In the genomic region with DNA sequence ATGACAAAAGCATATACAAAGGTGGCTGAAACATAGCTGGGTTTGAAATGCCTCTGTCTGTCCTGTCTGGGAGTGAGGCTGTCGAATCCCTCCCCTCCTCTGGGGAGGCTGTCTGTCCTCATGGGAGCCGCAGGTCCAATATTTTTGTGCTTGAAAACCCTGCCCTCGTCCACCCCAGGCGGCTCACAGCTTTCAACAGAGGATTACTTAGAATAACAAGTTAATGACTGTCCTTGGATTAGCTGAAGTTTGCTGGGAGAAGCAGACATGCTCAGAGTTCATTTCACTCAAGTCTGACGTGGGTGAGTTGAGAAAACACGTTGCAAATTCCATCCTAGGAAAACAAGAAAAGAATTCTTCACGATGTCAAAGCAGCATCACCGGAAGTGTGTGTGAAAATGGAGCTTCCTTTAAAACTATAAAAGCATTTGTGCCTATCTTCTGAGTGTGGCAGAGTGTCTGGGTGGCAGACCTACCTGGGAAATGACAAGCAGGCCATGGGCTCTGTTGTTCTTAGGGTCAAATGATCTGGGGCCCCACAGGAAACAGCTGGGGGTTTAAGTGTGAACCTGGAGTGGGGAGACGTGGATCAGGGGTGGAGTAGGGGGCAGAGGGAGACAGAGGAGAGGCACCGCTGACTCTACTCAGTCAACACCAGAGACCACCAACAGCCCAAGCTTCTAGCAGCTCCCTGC, we compare ENCODE assay signal across 18 cellular contexts.
A peak's percentile ranks its signal among the peaks of the same experiment; 100 is the strongest.
DNase-seq lines count a peak whose midpoint lies in the region; TF ChIP-seq lines count a peak whose summit lies in the region.
"Had no signal": no experiment of that assay in that cellular context is flagged by ENCODE, and none has a peak within 500 bp of the region (broad histone marks: within the 10 kb centered on the region; RNA-seq: fewer than 3 reads in every experiment).

No MANE protein-coding gene starts in this region.

- H3K27ac Mint-ChIP-seq in nephron progenitor cell = peak overlapping the region; percentile 91
- H3K27ac Mint-ChIP-seq: activated CD4-positive, alpha-beta memory T cell treated with anti-CD3 and anti-CD28 coated beads, Interleukin-2, amount 10 ng/mL, durations not matched to agents 7 days and 5 days; activated naive CD8-positive, alpha-beta T cell treated with anti-CD3 and anti-CD28 coated beads, Interleukin-2, amount 10 ng/mL, durations not matched to agents 7 days and 5 days; T-cell had no signal

- POLR2A ChIA-PET in AG04450 (lab: Yijun Ruan, JAX) = no interaction called here

- CTCF ChIA-PET in AG04450 (lab: Charles Lee) = interaction anchor here (1.1 kb wide), 1 partner anchor 91 kb away, joined by 3 read pairs; no protein-coding TSS in a partner anchor

- H3K9me3 Mint-ChIP-seq in nephron progenitor cell = peaks cover 16% of the 10 kb centered on the region
- H3K9me3 Mint-ChIP-seq: activated CD4-positive, alpha-beta memory T cell treated with anti-CD3 and anti-CD28 coated beads, Interleukin-2, amount 10 ng/mL, durations not matched to agents 7 days and 5 days; activated naive CD8-positive, alpha-beta T cell treated with anti-CD3 and anti-CD28 coated beads, Interleukin-2, amount 10 ng/mL, durations not matched to agents 7 days and 5 days had no signal

- H3K4me3 ChIP-seq in AG04450 (ENCODE audit: low read depth, low read length) = no peak overlapping the region
- H3K4me3 ChIP-seq in dorsolateral prefrontal cortex = no peak overlapping the region

- TF ChIP-seq CTCF in AG04450 (IDR thresholded peaks at IDR 0.05; ENCODE audit: low read depth, low read length) = no peak
- TF ChIP-seq CTCF in nephron progenitor cell (IDR thresholded peaks at IDR 0.05) = no peak
- TF ChIP-seq CTCF in dorsolateral prefrontal cortex (IDR thresholded peaks at IDR 0.05 in 54 of 56, conservative IDR thresholded peaks at IDR 0.05 in 2 of 56; ENCODE audit: low read depth in 1 of 56, partially characterized antibody in 56 of 56) = no peak

- H3K27ac ChIP-seq in AG04450 (ENCODE audit: low read depth, low read length) (peak overlapping the region; percentile 61), epithelial cell of prostate (peak overlapping the region; percentile 19), dorsolateral prefrontal cortex (no peak overlapping the region)
- H3K27ac ChIP-seq: VCaP had no signal

- H3K27me3 ChIP-seq in AG04450 (ENCODE audit: control insufficient read depth, insufficient read depth, low read length) = no peaks in the 10 kb centered on the region
- peaks cover 0 to 4% (median 0%) of the 10 kb centered on the region in 45 donors for H3K27me3 ChIP-seq in dorsolateral prefrontal cortex

- peaks cover 6% of the 10 kb centered on the region for H3K36me3 Mint-ChIP-seq in nephron progenitor cell (ENCODE audit: low read depth)
- H3K36me3 Mint-ChIP-seq: activated naive CD8-positive, alpha-beta T cell treated with anti-CD3 and anti-CD28 coated beads, Interleukin-2, amount 10 ng/mL, durations not matched to agents 7 days and 5 days; T-cell had no signal

- H3K27me3 Mint-ChIP-seq in nephron progenitor cell (ENCODE audit: low read depth, poor library complexity) = peaks cover 3% of the 10 kb centered on the region
- H3K27me3 Mint-ChIP-seq: activated CD4-positive, alpha-beta memory T cell treated with anti-CD3 and anti-CD28 coated beads, Interleukin-2, amount 10 ng/mL, durations not matched to agents 7 days and 5 days; activated naive CD8-positive, alpha-beta T cell treated with anti-CD3 and anti-CD28 coated beads, Interleukin-2, amount 10 ng/mL, durations not matched to agents 7 days and 5 days had no signal

- H3K4me3 Mint-ChIP-seq in nephron progenitor cell = no peak overlapping the region
- H3K4me3 Mint-ChIP-seq: activated CD4-positive, alpha-beta memory T cell treated with anti-CD3 and anti-CD28 coated beads, Interleukin-2, amount 10 ng/mL, durations not matched to agents 7 days and 5 days; activated naive CD8-positive, alpha-beta T cell treated with anti-CD3 and anti-CD28 coated beads, Interleukin-2, amount 10 ng/mL, durations not matched to agents 7 days and 5 days; T-cell had no signal

- peaks cover 79% of the 10 kb centered on the region for H3K4me1 Mint-ChIP-seq in nephron progenitor cell
- H3K4me1 Mint-ChIP-seq: activated CD4-positive, alpha-beta memory T cell treated with anti-CD3 and anti-CD28 coated beads, Interleukin-2, amount 10 ng/mL, durations not matched to agents 7 days and 5 days; activated naive CD8-positive, alpha-beta T cell treated with anti-CD3 and anti-CD28 coated beads, Interleukin-2, amount 10 ng/mL, durations not matched to agents 7 days and 5 days; T-cell had no signal

- peak; percentile 8 for DNase-seq in AG04450 (ENCODE audit: low read depth, low spot score)
- peak; percentile 74 for DNase-seq in NCI-H82 treated with DMSO at 0.1 percent for 48 hours (lab: John Stamatoyannopoulos, UW; ENCODE audit: unreplicated experiment)
- no peak for DNase-seq in epithelial cell of prostate (ENCODE audit: low read depth, low spot score)
- no peak for DNase-seq in nephron progenitor cell
- DNase-seq in DMS114 treated with DMSO at 0.1 percent for 48 hours (lab: John Stamatoyannopoulos, UW; ENCODE audit: unreplicated experiment) = no peak
- DNase-seq in COLO668 (lab: John Stamatoyannopoulos, UW; ENCODE audit: unreplicated experiment) = no peak
- no peak for DNase-seq in SIG-M5 (lab: John Stamatoyannopoulos, UW)
- no peak for DNase-seq in dorsolateral prefrontal cortex
- DNase-seq: ACHN; activated CD4-positive, alpha-beta memory T cell treated with anti-CD3 and anti-CD28 coated beads, Interleukin-2, amount 10 ng/mL, durations not matched to agents 7 days and 5 days; activated naive CD8-positive, alpha-beta T cell treated with anti-CD3 and anti-CD28 coated beads, Interleukin-2, amount 10 ng/mL, durations not matched to agents 7 days and 5 days; cerebellar nuclear complex; KG1; NCI-H1048; NCI-H2171; RPMI8226; T-cell had no signal

- H3K9me3 ChIP-seq in AG04450 (ENCODE audit: control insufficient read depth, insufficient read depth, low read length) = no peaks in the 10 kb centered on the region; the same call in 1 of the 2 replicates

- intact Hi-C loops in dorsolateral prefrontal cortex (cut with DNase I) = no loop called here

Comparison
In these comparisons a context has a peak if more than half of its experiments do, and no peak if none do; other contexts are left out.
1. DNase-seq: peak in AG04450 (single experiment) and NCI-H82 treated with DMSO at 0.1 percent for 48 hours (single experiment); none in epithelial cell of prostate (single experiment), nephron progenitor cell (single experiment), DMS114 treated with DMSO at 0.1 percent for 48 hours (single experiment), COLO668 (single experiment), SIG-M5 (single experiment) and dorsolateral prefrontal cortex (0 of 10).
2. H3K27ac ChIP-seq: peak in AG04450 (single experiment) and epithelial cell of prostate (single experiment); none in dorsolateral prefrontal cortex (0 of 59).